ENCODE assay signal across 8 cellular contexts in genomic region chr18:35497334-35498197, GRCh38. TPM values are rescaled to one million over a fixed set of nuclear protein-coding genes. Genes with fewer than 3 reads are reported as not detected.
DNase-seq lines count a peak whose midpoint lies in the region; ATAC-seq and TF ChIP-seq lines count a peak whose summit lies in the region.

Gene INO80C, minus strand, starts transcription at chr18:35497960. Its CDS starts 86 bp downstream, at chr18:35497874.

- H3K4me1 ChIP-seq in left lung = peaks cover 14 to 37% of the 10 kb centered on the region in 2 donors

- peak within 1 kb of the TSS; percentile 95 to 97 for H3K27ac ChIP-seq in left lung

- H3K36me3 ChIP-seq in left lung = no peaks in the 10 kb centered on the region

- TF ChIP-seq CTCF in left lung (IDR thresholded peaks at IDR 0.05) = peak in 1 of 2 donors; percentile 10

- no peaks in the 10 kb centered on the region for H3K27me3 ChIP-seq in left lung

- peak within 1 kb of the TSS; percentile 55 to 67 for H3K4me3 ChIP-seq in left lung

- ATAC-seq in GM19397 (IDR thresholded peaks at IDR 0.05; ENCODE audit: unreplicated experiment) = peak; percentile 97
- ATAC-seq in HG03565 (IDR thresholded peaks at IDR 0.05; ENCODE audit: unreplicated experiment) = peak; percentile 86
- peak; percentile 97 for ATAC-seq in left lung

- DNase-seq in CD1c-positive myeloid dendritic cell (ENCODE audit: extremely low spot score) (peak; percentile 98), NCI-H748 treated with DMSO at 0.1 percent for 48 hours (lab: John Stamatoyannopoulos, UW) (peak; percentile 81), dedifferentiated amniotic fluid mesenchymal stem cell (ENCODE audit: extremely low spot score) (peak; percentile 95), left lung (peak; percentile 93 to 98)
- peak; percentile 88 for DNase-seq in activated CD4-positive, alpha-beta T cell treated with anti-CD3 and anti-CD28 coated beads, Interleukin-2, amount 50 U/mL, for 24 hours (ENCODE audit: low read depth in 1 of 2, low spot score in 1 of 2)
- peak; percentile 89 for DNase-seq in stimulated activated CD4-positive, alpha-beta T cell treated with anti-CD3 and anti-CD28 coated beads, Interleukin-2, amount 100 ng/mL, for 4 hours (ENCODE audit: low read depth)

- H3K9me3 ChIP-seq in left lung = no peaks in the 10 kb centered on the region

- intact Hi-C loops in left lung (cut with DNase I) = no loop called here

RNA-seq across cellular contexts. Expression of gene INO80C, which starts in this region (rescaled TPM):
- 10 to 100 TPM; 27.0 to 28.0 TPM for total RNA-seq in left lung

Comparison
In these comparisons a context has a peak if more than half of its experiments do, and no peak if none do; other contexts are left out.
1. Peak in every context shown above with its lines: DNase-seq, ATAC-seq, H3K4me3 ChIP-seq and H3K27ac ChIP-seq.